29 cellular contexts compared by ENCODE assay signal in genomic region chr3:100720423-100720822, GRCh38.
"Had no signal": no experiment of that assay in that cellular context is flagged by ENCODE, and none has a peak within 500 bp of the region (broad histone marks: within the 10 kb centered on the region; RNA-seq: fewer than 3 reads in every experiment).

No MANE protein-coding gene starts in this region.

- H3K9me3 ChIP-seq: ascending aorta, esophagus squamous epithelium, psoas muscle, right atrium auricular region, tibial nerve had no signal

- H3K27ac Mint-ChIP-seq: activated CD4-positive, alpha-beta memory T cell treated with anti-CD3 and anti-CD28 coated beads for 36 hours; activated CD4-positive, alpha-beta T cell treated with anti-CD3 and anti-CD28 coated beads, Interleukin-2, amount 10 ng/mL, durations not matched to agents 24 days and 14 days; activated naive CD4-positive, alpha-beta T cell treated with anti-CD3 and anti-CD28 coated beads, Interleukin-2, amount 10 ng/mL, durations not matched to agents 7 days and 5 days; activated naive CD8-positive, alpha-beta T cell treated with anti-CD3 and anti-CD28 coated beads, Interleukin-2, amount 10 ng/mL, durations not matched to agents 7 days and 5 days; activated T-helper 1 cell treated with anti-CD3 and anti-CD28 coated beads, Interleukin-12 subunit alpha, Interleukin-12 subunit beta, Interleukin-2, Interleukin-4 antibody, amounts not matched to agents 30 ng/mL and 10 ng/mL and 1 ng/mL, durations not matched to agents 14 hours and 24 hours and 36 hours; brain; immature natural killer cell; naive thymus-derived CD4-positive, alpha-beta T cell; T-helper 1 cell treated with Interleukin-12 subunit alpha and Interleukin-12 subunit beta and Interleukin-4 antibody, amounts not matched to agents 30 μg/mL and 1 μg/mL, for 36 hours had no signal

- H3K27me3 ChIP-seq: ascending aorta, esophagus squamous epithelium, hepatocyte, right atrium auricular region, tibial nerve had no signal

- H3K4me3 ChIP-seq: ascending aorta, esophagus squamous epithelium, hepatocyte, psoas muscle, right atrium auricular region, tibial nerve had no signal

- H3K27me3 Mint-ChIP-seq: activated CD4-positive, alpha-beta memory T cell treated with anti-CD3 and anti-CD28 coated beads for 36 hours; activated CD4-positive, alpha-beta T cell treated with anti-CD3 and anti-CD28 coated beads, Interleukin-2, amount 10 ng/mL, durations not matched to agents 24 days and 14 days; activated naive CD4-positive, alpha-beta T cell treated with anti-CD3 and anti-CD28 coated beads, Interleukin-2, amount 10 ng/mL, durations not matched to agents 7 days and 5 days; activated naive CD8-positive, alpha-beta T cell treated with anti-CD3 and anti-CD28 coated beads, Interleukin-2, amount 10 ng/mL, durations not matched to agents 7 days and 5 days; brain; naive thymus-derived CD4-positive, alpha-beta T cell had no signal

- DNase-seq: activated CD4-positive, alpha-beta memory T cell treated with anti-CD3 and anti-CD28 coated beads for 36 hours; activated CD4-positive, alpha-beta T cell treated with anti-CD3 and anti-CD28 coated beads, Interleukin-2, amount 10 ng/mL, durations not matched to agents 24 days and 14 days; activated CD4-positive, CD25-positive, alpha-beta regulatory T cell treated with anti-CD3 and anti-CD28 coated beads, Interleukin-2, amount 50 U/mL, for 72 hours; activated CD8-positive, alpha-beta memory T cell treated with anti-CD3 and anti-CD28 coated beads, Interleukin-2, amount 50 U/mL, for 4 hours; activated gamma-delta T cell; activated naive CD4-positive, alpha-beta T cell treated with anti-CD3 and anti-CD28 coated beads, Interleukin-2, amount 10 ng/mL, durations not matched to agents 7 days and 5 days; activated naive CD8-positive, alpha-beta T cell treated with anti-CD3 and anti-CD28 coated beads, Interleukin-2, amount 10 ng/mL, durations not matched to agents 7 days and 5 days; activated T-cell treated with anti-CD3 and anti-CD28 coated beads, Interleukin-2, amount 50 U/mL, for 1 hour; cortex of kidney; esophagus squamous epithelium; immature natural killer cell; kidney; left colon; mammary epithelial cell; midbrain; naive thymus-derived CD4-positive, alpha-beta T cell; occipital lobe; psoas muscle; stimulated activated naive CD4-positive, alpha-beta T cell treated with Interleukin-2 at 50 U/mL for 16 hours; T1000; WERI-Rb-1 had no signal

- ATAC-seq: left colon; naive thymus-derived CD4-positive, alpha-beta T cell; psoas muscle had no signal

- H3K4me1 ChIP-seq: parathyroid adenoma had no signal

- H3K9ac ChIP-seq: parathyroid adenoma had no signal

- H3K9me3 Mint-ChIP-seq: activated CD4-positive, alpha-beta memory T cell treated with anti-CD3 and anti-CD28 coated beads for 36 hours; activated CD4-positive, alpha-beta T cell treated with anti-CD3 and anti-CD28 coated beads, Interleukin-2, amount 10 ng/mL, durations not matched to agents 24 days and 14 days; activated naive CD4-positive, alpha-beta T cell treated with anti-CD3 and anti-CD28 coated beads, Interleukin-2, amount 10 ng/mL, durations not matched to agents 7 days and 5 days; activated naive CD8-positive, alpha-beta T cell treated with anti-CD3 and anti-CD28 coated beads, Interleukin-2, amount 10 ng/mL, durations not matched to agents 7 days and 5 days; activated T-helper 1 cell treated with anti-CD3 and anti-CD28 coated beads, Interleukin-12 subunit alpha, Interleukin-12 subunit beta, Interleukin-2, Interleukin-4 antibody, amounts not matched to agents 30 ng/mL and 10 ng/mL and 1 ng/mL, durations not matched to agents 14 hours and 24 hours and 36 hours; immature natural killer cell; naive thymus-derived CD4-positive, alpha-beta T cell; T-helper 1 cell treated with Interleukin-12 subunit alpha and Interleukin-12 subunit beta and Interleukin-4 antibody, amounts not matched to agents 30 μg/mL and 1 μg/mL, for 36 hours had no signal

- H3K4me2 ChIP-seq: hepatocyte had no signal

- H3K27ac ChIP-seq: ascending aorta, esophagus squamous epithelium, hepatocyte, parathyroid adenoma, psoas muscle, right atrium auricular region, tibial nerve, WERI-Rb-1 had no signal

- H3K4me3 Mint-ChIP-seq: activated CD4-positive, alpha-beta memory T cell treated with anti-CD3 and anti-CD28 coated beads for 36 hours; activated CD4-positive, alpha-beta T cell treated with anti-CD3 and anti-CD28 coated beads, Interleukin-2, amount 10 ng/mL, durations not matched to agents 24 days and 14 days; activated naive CD4-positive, alpha-beta T cell treated with anti-CD3 and anti-CD28 coated beads, Interleukin-2, amount 10 ng/mL, durations not matched to agents 7 days and 5 days; activated naive CD8-positive, alpha-beta T cell treated with anti-CD3 and anti-CD28 coated beads, Interleukin-2, amount 10 ng/mL, durations not matched to agents 7 days and 5 days; activated T-helper 1 cell treated with anti-CD3 and anti-CD28 coated beads, Interleukin-12 subunit alpha, Interleukin-12 subunit beta, Interleukin-2, Interleukin-4 antibody, amounts not matched to agents 30 ng/mL and 10 ng/mL and 1 ng/mL, durations not matched to agents 14 hours and 24 hours and 36 hours; brain; immature natural killer cell; naive thymus-derived CD4-positive, alpha-beta T cell; T-helper 1 cell treated with Interleukin-12 subunit alpha and Interleukin-12 subunit beta and Interleukin-4 antibody, amounts not matched to agents 30 μg/mL and 1 μg/mL, for 36 hours had no signal

- H2AFZ ChIP-seq: hepatocyte, parathyroid adenoma had no signal
